ENCODE assay signal across 1 cellular context in the genomic region with DNA sequence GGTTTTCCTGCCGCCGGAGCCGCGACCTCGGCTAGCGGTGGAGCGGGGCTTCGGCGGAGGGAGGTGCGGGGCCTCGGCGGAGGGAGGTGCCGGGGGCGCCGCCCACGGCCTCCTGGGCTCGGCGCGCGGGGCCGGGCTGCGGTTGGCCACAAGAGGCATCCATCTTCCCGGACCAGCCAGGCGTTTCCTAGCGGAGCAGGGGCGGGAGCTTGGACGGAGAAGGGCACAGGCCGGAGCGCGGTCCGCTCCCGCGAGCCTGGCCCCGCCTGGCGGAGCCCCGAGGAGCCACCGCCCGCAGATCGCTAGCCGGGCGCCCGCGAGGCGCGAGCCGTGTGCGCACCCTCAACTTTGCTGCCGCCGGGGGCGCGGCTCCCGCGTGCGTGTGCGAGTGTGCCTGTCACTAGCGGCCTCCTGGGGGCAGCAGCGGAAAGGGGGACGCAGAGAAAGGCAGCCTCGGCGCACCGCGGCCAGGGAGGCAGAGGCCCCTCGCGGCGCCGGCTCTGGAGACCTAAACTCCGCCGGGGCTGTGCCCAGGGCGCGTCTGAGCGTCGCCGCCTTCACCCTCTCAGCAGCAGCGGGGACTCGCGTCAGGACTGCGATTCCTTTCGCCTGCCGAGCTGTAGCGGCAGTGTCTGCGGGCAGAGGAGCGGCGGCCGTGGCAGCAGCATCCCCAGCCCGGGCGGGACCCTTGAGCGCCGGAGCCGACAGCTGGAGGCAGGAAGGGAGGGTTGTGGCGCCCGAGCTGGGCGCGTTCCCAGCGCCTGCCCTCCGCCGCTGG.
A peak's percentile ranks its signal among the peaks of the same experiment; 100 is the strongest.
TF ChIP-seq lines count a peak whose summit lies in the region.

No MANE protein-coding gene starts in this region.

TF ChIP-seq in GM12878, 131 proteins besides CTCF, POLR2A, EP300 and RAD21 (continued from another document):
- TF ChIP-seq, protein P1, sequence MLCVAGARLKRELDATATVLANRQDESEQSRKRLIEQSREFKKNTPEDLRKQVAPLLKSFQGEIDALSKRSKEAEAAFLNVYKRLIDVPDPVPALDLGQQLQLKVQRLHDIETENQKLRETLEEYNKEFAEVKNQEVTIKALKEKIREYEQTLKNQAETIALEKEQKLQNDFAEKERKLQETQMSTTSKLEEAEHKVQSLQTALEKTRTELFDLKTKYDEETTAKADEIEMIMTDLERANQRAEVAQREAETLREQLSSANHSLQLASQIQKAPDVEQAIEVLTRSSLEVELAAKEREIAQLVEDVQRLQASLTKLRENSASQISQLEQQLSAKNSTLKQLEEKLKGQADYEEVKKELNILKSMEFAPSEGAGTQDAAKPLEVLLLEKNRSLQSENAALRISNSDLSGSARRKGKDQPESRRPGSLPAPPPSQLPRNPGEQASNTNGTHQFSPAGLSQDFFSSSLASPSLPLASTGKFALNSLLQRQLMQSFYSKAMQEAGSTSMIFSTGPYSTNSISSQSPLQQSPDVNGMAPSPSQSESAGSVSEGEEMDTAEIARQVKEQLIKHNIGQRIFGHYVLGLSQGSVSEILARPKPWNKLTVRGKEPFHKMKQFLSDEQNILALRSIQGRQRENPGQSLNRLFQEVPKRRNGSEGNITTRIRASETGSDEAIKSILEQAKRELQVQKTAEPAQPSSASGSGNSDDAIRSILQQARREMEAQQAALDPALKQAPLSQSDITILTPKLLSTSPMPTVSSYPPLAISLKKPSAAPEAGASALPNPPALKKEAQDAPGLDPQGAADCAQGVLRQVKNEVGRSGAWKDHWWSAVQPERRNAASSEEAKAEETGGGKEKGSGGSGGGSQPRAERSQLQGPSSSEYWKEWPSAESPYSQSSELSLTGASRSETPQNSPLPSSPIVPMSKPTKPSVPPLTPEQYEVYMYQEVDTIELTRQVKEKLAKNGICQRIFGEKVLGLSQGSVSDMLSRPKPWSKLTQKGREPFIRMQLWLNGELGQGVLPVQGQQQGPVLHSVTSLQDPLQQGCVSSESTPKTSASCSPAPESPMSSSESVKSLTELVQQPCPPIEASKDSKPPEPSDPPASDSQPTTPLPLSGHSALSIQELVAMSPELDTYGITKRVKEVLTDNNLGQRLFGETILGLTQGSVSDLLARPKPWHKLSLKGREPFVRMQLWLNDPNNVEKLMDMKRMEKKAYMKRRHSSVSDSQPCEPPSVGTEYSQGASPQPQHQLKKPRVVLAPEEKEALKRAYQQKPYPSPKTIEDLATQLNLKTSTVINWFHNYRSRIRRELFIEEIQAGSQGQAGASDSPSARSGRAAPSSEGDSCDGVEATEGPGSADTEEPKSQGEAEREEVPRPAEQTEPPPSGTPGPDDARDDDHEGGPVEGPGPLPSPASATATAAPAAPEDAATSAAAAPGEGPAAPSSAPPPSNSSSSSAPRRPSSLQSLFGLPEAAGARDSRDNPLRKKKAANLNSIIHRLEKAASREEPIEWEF (IDR thresholded peaks at IDR 0.05; ENCODE audit: insufficient replicate concordance, low read depth, low read length), result no peak
- TF ChIP-seq FOXK2 (IDR thresholded peaks at IDR 0.05) (no peak), BRCA1 (IDR thresholded peaks at IDR 0.05; ENCODE audit: low read depth, low read length) (no peak), FOS (IDR thresholded peaks at IDR 0.05; ENCODE audit: borderline replicate concordance, extremely low read depth, insufficient read length) (no peak), ETV6 (conservative IDR thresholded peaks at IDR 0.05 in 1 of 2, IDR thresholded peaks at IDR 0.05 in 1 of 2; ENCODE audit: borderline replicate concordance in 1 of 2, low read depth in 1 of 2) (no peak), TBL1XR1 (IDR thresholded peaks at IDR 0.05; ENCODE audit: low read depth, low read length) (no peak), BACH1 (IDR thresholded peaks at IDR 0.05; ENCODE audit: borderline replicate concordance) (0 out of 2 replicates have a peak, but pooled peaks have one; percentile 19), LARP7 (IDR thresholded peaks at IDR 0.05) (peak; percentile 89; the same call in 1 of the 2 replicates), SREBF1 (IDR thresholded peaks at IDR 0.05; ENCODE audit: low read length) (no peak), RAD51 (IDR thresholded peaks at IDR 0.05) (no peak), FOXM1 (IDR thresholded peaks at IDR 0.05; ENCODE audit: low read depth, low read length) (no peak), GATAD2B (conservative IDR thresholded peaks at IDR 0.05; ENCODE audit: low read depth) (peak; percentile 90), RCOR1 (conservative IDR thresholded peaks at IDR 0.05; ENCODE audit: low read depth, low read length) (no peak), SIX5 (IDR thresholded peaks at IDR 0.05; ENCODE audit: low read depth, low read length, severe bottlenecking) (no peak), NR2C2 (IDR thresholded peaks at IDR 0.05; ENCODE audit: borderline replicate concordance, control insufficient read depth, insufficient read length, low read depth) (no peak), YY1 (IDR thresholded peaks at IDR 0.05; ENCODE audit: low read depth, low read length) (peak; percentile 82), IKZF1 (conservative IDR thresholded peaks at IDR 0.05) (peak; percentile 87), BMI1 (IDR thresholded peaks at IDR 0.05; ENCODE audit: borderline replicate concordance) (no peak), JUND (IDR thresholded peaks at IDR 0.05; ENCODE audit: low read depth, low read length) (no peak), STAT3 (IDR thresholded peaks at IDR 0.05; ENCODE audit: low read depth, low read length) (no peak), YBX1 (IDR thresholded peaks at IDR 0.05) (no peak), PAX8 (IDR thresholded peaks at IDR 0.05) (no peak), KDM1A (IDR thresholded peaks at IDR 0.05; ENCODE audit: borderline replicate concordance) (no peak), RUNX3 (IDR thresholded peaks at IDR 0.05; ENCODE audit: low read length) (peak; percentile 24), SUPT20H (IDR thresholded peaks at IDR 0.05; ENCODE audit: borderline replicate concordance, control insufficient read depth, low read depth, low read length) (no peak)
- TF ChIP-seq, protein P2, sequence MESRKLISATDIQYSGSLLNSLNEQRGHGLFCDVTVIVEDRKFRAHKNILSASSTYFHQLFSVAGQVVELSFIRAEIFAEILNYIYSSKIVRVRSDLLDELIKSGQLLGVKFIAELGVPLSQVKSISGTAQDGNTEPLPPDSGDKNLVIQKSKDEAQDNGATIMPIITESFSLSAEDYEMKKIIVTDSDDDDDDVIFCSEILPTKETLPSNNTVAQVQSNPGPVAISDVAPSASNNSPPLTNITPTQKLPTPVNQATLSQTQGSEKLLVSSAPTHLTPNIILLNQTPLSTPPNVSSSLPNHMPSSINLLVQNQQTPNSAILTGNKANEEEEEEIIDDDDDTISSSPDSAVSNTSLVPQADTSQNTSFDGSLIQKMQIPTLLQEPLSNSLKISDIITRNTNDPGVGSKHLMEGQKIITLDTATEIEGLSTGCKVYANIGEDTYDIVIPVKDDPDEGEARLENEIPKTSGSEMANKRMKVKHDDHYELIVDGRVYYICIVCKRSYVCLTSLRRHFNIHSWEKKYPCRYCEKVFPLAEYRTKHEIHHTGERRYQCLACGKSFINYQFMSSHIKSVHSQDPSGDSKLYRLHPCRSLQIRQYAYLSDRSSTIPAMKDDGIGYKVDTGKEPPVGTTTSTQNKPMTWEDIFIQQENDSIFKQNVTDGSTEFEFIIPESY (IDR thresholded peaks at IDR 0.05), result no peak
- TF ChIP-seq, protein P3, sequence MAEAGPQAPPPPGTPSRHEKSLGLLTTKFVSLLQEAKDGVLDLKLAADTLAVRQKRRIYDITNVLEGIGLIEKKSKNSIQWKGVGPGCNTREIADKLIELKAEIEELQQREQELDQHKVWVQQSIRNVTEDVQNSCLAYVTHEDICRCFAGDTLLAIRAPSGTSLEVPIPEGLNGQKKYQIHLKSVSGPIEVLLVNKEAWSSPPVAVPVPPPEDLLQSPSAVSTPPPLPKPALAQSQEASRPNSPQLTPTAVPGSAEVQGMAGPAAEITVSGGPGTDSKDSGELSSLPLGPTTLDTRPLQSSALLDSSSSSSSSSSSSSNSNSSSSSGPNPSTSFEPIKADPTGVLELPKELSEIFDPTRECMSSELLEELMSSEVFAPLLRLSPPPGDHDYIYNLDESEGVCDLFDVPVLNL (IDR thresholded peaks at IDR 0.05; ENCODE audit: low read depth, low read length), result peak; percentile 18; the same call in 1 of the 2 replicates
- TF ChIP-seq, protein P4, sequence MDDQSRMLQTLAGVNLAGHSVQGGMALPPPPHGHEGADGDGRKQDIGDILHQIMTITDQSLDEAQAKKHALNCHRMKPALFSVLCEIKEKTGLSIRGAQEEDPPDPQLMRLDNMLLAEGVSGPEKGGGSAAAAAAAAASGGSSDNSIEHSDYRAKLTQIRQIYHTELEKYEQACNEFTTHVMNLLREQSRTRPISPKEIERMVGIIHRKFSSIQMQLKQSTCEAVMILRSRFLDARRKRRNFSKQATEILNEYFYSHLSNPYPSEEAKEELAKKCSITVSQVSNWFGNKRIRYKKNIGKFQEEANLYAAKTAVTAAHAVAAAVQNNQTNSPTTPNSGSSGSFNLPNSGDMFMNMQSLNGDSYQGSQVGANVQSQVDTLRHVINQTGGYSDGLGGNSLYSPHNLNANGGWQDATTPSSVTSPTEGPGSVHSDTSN (IDR thresholded peaks at IDR 0.05; ENCODE audit: insufficient replicate concordance, low read depth, low read length), result peak; percentile 67
- TF ChIP-seq, protein P5, sequence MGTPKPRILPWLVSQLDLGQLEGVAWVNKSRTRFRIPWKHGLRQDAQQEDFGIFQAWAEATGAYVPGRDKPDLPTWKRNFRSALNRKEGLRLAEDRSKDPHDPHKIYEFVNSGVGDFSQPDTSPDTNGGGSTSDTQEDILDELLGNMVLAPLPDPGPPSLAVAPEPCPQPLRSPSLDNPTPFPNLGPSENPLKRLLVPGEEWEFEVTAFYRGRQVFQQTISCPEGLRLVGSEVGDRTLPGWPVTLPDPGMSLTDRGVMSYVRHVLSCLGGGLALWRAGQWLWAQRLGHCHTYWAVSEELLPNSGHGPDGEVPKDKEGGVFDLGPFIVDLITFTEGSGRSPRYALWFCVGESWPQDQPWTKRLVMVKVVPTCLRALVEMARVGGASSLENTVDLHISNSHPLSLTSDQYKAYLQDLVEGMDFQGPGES (IDR thresholded peaks at IDR 0.05), result no peak
